In the genomic region with DNA sequence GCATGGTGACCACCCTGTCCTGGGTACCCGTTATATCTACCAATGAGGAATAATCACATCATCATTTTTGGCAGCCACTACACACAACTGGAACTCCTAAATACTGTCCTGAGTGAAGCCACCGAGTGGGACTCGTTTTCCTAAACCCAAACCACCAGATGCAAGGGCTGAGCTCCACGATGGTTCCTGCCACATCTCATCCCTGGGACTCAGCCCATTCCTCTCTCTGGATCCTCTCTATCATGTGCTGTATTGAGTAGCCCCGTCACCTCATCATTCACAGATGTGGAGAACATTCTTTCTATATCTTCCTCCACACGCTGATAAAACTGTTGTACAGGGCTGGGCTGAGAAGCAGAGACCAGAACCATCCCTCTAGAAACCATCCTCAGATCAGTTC, we compare ENCODE assay signal across 1 cellular context.
TF ChIP-seq lines count a peak whose summit lies in the region.

No MANE protein-coding gene starts in this region.

TF ChIP-seq in IMR-90, 13 proteins besides CTCF, POLR2A, EP300 and RAD21:
- TF ChIP-seq, protein P1, sequence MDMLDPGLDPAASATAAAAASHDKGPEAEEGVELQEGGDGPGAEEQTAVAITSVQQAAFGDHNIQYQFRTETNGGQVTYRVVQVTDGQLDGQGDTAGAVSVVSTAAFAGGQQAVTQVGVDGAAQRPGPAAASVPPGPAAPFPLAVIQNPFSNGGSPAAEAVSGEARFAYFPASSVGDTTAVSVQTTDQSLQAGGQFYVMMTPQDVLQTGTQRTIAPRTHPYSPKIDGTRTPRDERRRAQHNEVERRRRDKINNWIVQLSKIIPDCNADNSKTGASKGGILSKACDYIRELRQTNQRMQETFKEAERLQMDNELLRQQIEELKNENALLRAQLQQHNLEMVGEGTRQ (IDR thresholded peaks at IDR 0.05; ENCODE audit: low read depth, low read length): no peak
- TF ChIP-seq FOS (IDR thresholded peaks at IDR 0.05; ENCODE audit: low read depth, low read length): no peak
- TF ChIP-seq MXI1 (IDR thresholded peaks at IDR 0.05; ENCODE audit: borderline replicate concordance, low read depth, low read length): no peak
- TF ChIP-seq RCOR1 (IDR thresholded peaks at IDR 0.05; ENCODE audit: insufficient replicate concordance, low read length): no peak
- no peak for TF ChIP-seq SMC3 (IDR thresholded peaks at IDR 0.05; ENCODE audit: low read depth, low read length)
